In the genomic region with DNA sequence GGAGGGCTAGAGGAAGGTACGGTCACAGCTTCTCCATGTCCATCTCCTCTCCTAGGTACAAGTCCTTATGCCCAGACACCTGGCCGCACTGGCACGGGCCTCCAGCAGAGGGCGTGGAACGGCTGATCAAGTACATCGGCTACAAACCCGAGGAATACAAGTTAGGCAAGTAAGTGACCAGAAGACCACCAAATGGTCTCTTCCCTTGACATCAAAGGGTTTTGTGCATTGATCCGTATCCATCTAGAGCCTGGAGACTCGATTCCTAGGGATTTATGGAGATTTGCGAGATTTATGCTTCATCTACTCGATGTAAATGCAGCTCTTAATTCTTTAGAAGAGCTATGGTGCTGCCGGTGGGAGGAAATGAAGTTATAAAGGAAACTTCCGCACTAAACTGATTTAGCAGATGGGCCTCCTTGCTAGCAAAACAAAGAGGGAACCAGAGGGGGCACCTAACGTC, we compare ENCODE assay signal across 8 cellular contexts. TPM values are rescaled to one million over a fixed set of nuclear protein-coding genes. Genes with fewer than 3 reads are reported as not detected.
A peak's percentile ranks its signal among the peaks of the same experiment; 100 is the strongest.
DNase-seq lines count a peak whose midpoint lies in the region; ATAC-seq and TF ChIP-seq lines count a peak whose summit lies in the region.

No MANE protein-coding gene starts in this region.

- 20 to 23% (median 21%) methylated on average over 14 of the region's 14 CpGs for WGBS in psoas muscle, 3 donors

- intact Hi-C loops in Right ventricle myocardium superior (cut with DNase I) = loop anchor here (5.0 kb wide), 1 partner anchor 44 kb away; a partner anchor contains a TSS
- intact Hi-C loops in psoas muscle (cut with DNase I) = loop anchor here in 1 of 2 donors (2.0 to 10.0 kb wide), 3 partner anchors 26 to 182 kb away; a partner anchor contains a TSS
- intact Hi-C loops in upper lobe of right lung (cut with DNase I) = no loop called here

- DNase-seq in NCI-H1105 treated with DMSO at 0.1 percent for 48 hours (lab: John Stamatoyannopoulos, UW) (peak; percentile 76), Right ventricle myocardium superior (peak; percentile 92), psoas muscle (peak; percentile 84 to 90), upper lobe of right lung (peak; percentile 95), epidermal melanocyte (ENCODE audit: insufficient read length, low spot score) (no peak)
- DNase-seq in activated naive CD4-positive, alpha-beta T cell treated with anti-CD3 and anti-CD28 coated beads, Interleukin-2, amount 50 U/mL, for 16 hours = peak; percentile 82

- ATAC-seq in SK-N-SH treated with all-trans-retinoic acid at 6 μM for 48 hours (peak; percentile 90), Right ventricle myocardium superior (ENCODE audit: poor library complexity) (peak; percentile 82), psoas muscle (peak; percentile 60 to 83 (median 72)), upper lobe of right lung (peak; percentile 89)

- H3K27ac ChIP-seq in psoas muscle (no peak overlapping the region), upper lobe of right lung (no peak overlapping the region)

- no peaks in the 10 kb centered on the region for H3K27me3 ChIP-seq in psoas muscle (ENCODE audit: insufficient read depth in 3 of 3, low read length in 2 of 3)
- no peaks in the 10 kb centered on the region for H3K27me3 ChIP-seq in upper lobe of right lung

- H3K4me1 ChIP-seq in psoas muscle = peaks cover 11% of the 10 kb centered on the region
- H3K4me1 ChIP-seq in upper lobe of right lung = peaks cover 9% of the 10 kb centered on the region

- H3K4me3 ChIP-seq in GM12875 (ENCODE audit: low read depth, low read length) = no peak overlapping the region
- peak overlapping the region; percentile 4 for H3K4me3 ChIP-seq in psoas muscle
- H3K4me3 ChIP-seq in upper lobe of right lung = no peak overlapping the region

- TF ChIP-seq CTCF in GM12875 (IDR thresholded peaks at IDR 0.05; ENCODE audit: borderline replicate concordance, insufficient read depth, low read depth, low read length) = peak; percentile 96
- peak; percentile 69 for TF ChIP-seq CTCF in psoas muscle (IDR thresholded peaks at IDR 0.05)
- peak; percentile 88 for TF ChIP-seq CTCF in upper lobe of right lung (IDR thresholded peaks at IDR 0.05)

- H3K36me3 ChIP-seq in psoas muscle (ENCODE audit: insufficient read depth in 1 of 2, low read depth in 1 of 2) = no peaks in the 10 kb centered on the region
- no peaks in the 10 kb centered on the region for H3K36me3 ChIP-seq in upper lobe of right lung

- H3K9me3 ChIP-seq in psoas muscle = no peaks in the 10 kb centered on the region
- no peaks in the 10 kb centered on the region for H3K9me3 ChIP-seq in upper lobe of right lung

TF ChIP-seq in SK-N-SH treated with all-trans-retinoic acid at 6 μM for 48 hours, 23 proteins besides CTCF, POLR2A, EP300 and RAD21:
- no peak for TF ChIP-seq ARNTL (CRISPR knock-in tag; IDR thresholded peaks at IDR 0.05; ENCODE audit: borderline replicate concordance, low read depth)
- no peak for TF ChIP-seq TCF4 (CRISPR knock-in tag; IDR thresholded peaks at IDR 0.05; ENCODE audit: borderline replicate concordance)
- TF ChIP-seq ZNF8 (CRISPR knock-in tag; IDR thresholded peaks at IDR 0.05) = no peak
- TF ChIP-seq GLIS3 (CRISPR knock-in tag; IDR thresholded peaks at IDR 0.05) = no peak
- TF ChIP-seq, protein P1, sequence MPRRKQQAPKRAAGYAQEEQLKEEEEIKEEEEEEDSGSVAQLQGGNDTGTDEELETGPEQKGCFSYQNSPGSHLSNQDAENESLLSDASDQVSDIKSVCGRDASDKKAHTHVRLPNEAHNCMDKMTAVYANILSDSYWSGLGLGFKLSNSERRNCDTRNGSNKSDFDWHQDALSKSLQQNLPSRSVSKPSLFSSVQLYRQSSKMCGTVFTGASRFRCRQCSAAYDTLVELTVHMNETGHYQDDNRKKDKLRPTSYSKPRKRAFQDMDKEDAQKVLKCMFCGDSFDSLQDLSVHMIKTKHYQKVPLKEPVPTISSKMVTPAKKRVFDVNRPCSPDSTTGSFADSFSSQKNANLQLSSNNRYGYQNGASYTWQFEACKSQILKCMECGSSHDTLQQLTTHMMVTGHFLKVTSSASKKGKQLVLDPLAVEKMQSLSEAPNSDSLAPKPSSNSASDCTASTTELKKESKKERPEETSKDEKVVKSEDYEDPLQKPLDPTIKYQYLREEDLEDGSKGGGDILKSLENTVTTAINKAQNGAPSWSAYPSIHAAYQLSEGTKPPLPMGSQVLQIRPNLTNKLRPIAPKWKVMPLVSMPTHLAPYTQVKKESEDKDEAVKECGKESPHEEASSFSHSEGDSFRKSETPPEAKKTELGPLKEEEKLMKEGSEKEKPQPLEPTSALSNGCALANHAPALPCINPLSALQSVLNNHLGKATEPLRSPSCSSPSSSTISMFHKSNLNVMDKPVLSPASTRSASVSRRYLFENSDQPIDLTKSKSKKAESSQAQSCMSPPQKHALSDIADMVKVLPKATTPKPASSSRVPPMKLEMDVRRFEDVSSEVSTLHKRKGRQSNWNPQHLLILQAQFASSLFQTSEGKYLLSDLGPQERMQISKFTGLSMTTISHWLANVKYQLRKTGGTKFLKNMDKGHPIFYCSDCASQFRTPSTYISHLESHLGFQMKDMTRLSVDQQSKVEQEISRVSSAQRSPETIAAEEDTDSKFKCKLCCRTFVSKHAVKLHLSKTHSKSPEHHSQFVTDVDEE (CRISPR knock-in tag; IDR thresholded peaks at IDR 0.05) = no peak

RNA-seq across cellular contexts. Expression of a gene that starts 44.2 kb away (rescaled TPM):
- total RNA-seq in Right ventricle myocardium superior (27.1 TPM), psoas muscle (10 to 100 TPM; 13.0 to 21.8 (median 17.9) TPM), upper lobe of right lung (66.8 TPM)
- 10 to 100 TPM in 2 of 3 donors, 1 to 10 TPM in 1; 7.4 to 16.0 (median 11.6) TPM for polyA plus RNA-seq in psoas muscle

RNA-seq across cellular contexts. Expression of a gene that starts 44.6 kb away (rescaled TPM):
- total RNA-seq in Right ventricle myocardium superior = 50.9 TPM
- 10 to 100 TPM; 41.7 to 50.8 (median 46.3) TPM for total RNA-seq in psoas muscle
- 10 to 100 TPM; 13.5 to 45.0 (median 14.4) TPM for polyA plus RNA-seq in psoas muscle
- 39.1 TPM for total RNA-seq in upper lobe of right lung
